Comparison of ENCODE assay signal across 1 cellular context in genomic region chr16:67943256-67943618, GRCh38.
TF ChIP-seq lines count a peak whose summit lies in the region.

No MANE protein-coding gene starts in this region.

TF ChIP-seq in HepG2, 621 proteins besides CTCF, POLR2A, EP300 and RAD21 (continues in another document):
- no peak for TF ChIP-seq MXD3 (CRISPR knock-in tag; IDR thresholded peaks at IDR 0.05)
- no peak for TF ChIP-seq ZBED4 (CRISPR knock-in tag; IDR thresholded peaks at IDR 0.05; ENCODE audit: borderline replicate concordance)
- no peak for TF ChIP-seq TGIF2 (CRISPR knock-in tag; IDR thresholded peaks at IDR 0.05)
- TF ChIP-seq MLXIP (CRISPR knock-in tag; IDR thresholded peaks at IDR 0.05; ENCODE audit: borderline replicate concordance), result no peak
- no peak for TF ChIP-seq SOX6 (IDR thresholded peaks at IDR 0.05)
- peak; percentile 75 for TF ChIP-seq SOX6 (CRISPR knock-in tag; IDR thresholded peaks at IDR 0.05)
- no peak for TF ChIP-seq JUND (CRISPR knock-in tag; IDR thresholded peaks at IDR 0.05)
- no peak for TF ChIP-seq RBFOX2 (IDR thresholded peaks at IDR 0.05; ENCODE audit: low read depth, low read length)
- no peak for TF ChIP-seq ZNF230 (CRISPR knock-in tag; IDR thresholded peaks at IDR 0.05)
- no peak for TF ChIP-seq SRSF1 (optimal IDR thresholded peaks at IDR 0.05; ENCODE audit: low read depth, low read length)
- TF ChIP-seq ZNF556 (CRISPR knock-in tag; IDR thresholded peaks at IDR 0.05; ENCODE audit: borderline replicate concordance), result no peak; the same call in 1 of the 2 replicates
- TF ChIP-seq CREB3 (CRISPR knock-in tag; IDR thresholded peaks at IDR 0.05), result no peak
- no peak for TF ChIP-seq PHF8 (CRISPR knock-in tag; IDR thresholded peaks at IDR 0.05)
- peak; percentile 94 for TF ChIP-seq PHF21A (CRISPR knock-in tag; IDR thresholded peaks at IDR 0.05)
- no peak for TF ChIP-seq MNT (IDR thresholded peaks at IDR 0.05)
- no peak for TF ChIP-seq KDM3A (CRISPR knock-in tag; IDR thresholded peaks at IDR 0.05; ENCODE audit: low read depth)
- no peak for TF ChIP-seq NFE2 (CRISPR knock-in tag; IDR thresholded peaks at IDR 0.05)
- TF ChIP-seq TMF1 (CRISPR knock-in tag; IDR thresholded peaks at IDR 0.05; ENCODE audit: low read depth), result no peak
- TF ChIP-seq ARID5B (CRISPR knock-in tag; IDR thresholded peaks at IDR 0.05), result peak; percentile 77
- 0 out of 2 replicates have a peak, but pooled peaks have one; percentile 52 for TF ChIP-seq ZNF503 (CRISPR knock-in tag; IDR thresholded peaks at IDR 0.05)
- no peak for TF ChIP-seq MAFK (conservative IDR thresholded peaks at IDR 0.05 in 1 of 2, IDR thresholded peaks at IDR 0.05 in 1 of 2; ENCODE audit: low read length in 2 of 2)
- no peak for TF ChIP-seq ARHGAP35 (CRISPR knock-in tag; IDR thresholded peaks at IDR 0.05; ENCODE audit: borderline replicate concordance)
- TF ChIP-seq AFF4 (CRISPR knock-in tag; IDR thresholded peaks at IDR 0.05), result no peak
- TF ChIP-seq TRAFD1 (CRISPR knock-in tag; IDR thresholded peaks at IDR 0.05; ENCODE audit: borderline replicate concordance), result no peak; the same call in 1 of the 2 replicates
- TF ChIP-seq SPEN (CRISPR knock-in tag; IDR thresholded peaks at IDR 0.05; ENCODE audit: low read depth), result no peak
- no peak for TF ChIP-seq SNAPC5 (CRISPR knock-in tag; IDR thresholded peaks at IDR 0.05; ENCODE audit: borderline replicate concordance)
- no peak for TF ChIP-seq REXO4 (CRISPR knock-in tag; IDR thresholded peaks at IDR 0.05; ENCODE audit: borderline replicate concordance)
- TF ChIP-seq ZNF883 (CRISPR knock-in tag; IDR thresholded peaks at IDR 0.05; ENCODE audit: not compliant biosample characterization), result no peak
- no peak for TF ChIP-seq CREBL2 (CRISPR knock-in tag; IDR thresholded peaks at IDR 0.05; ENCODE audit: borderline replicate concordance)
- TF ChIP-seq ZNF44 (CRISPR knock-in tag; IDR thresholded peaks at IDR 0.05), result no peak
